In genomic region chr6:4941782-4942672, GRCh38 we compare ENCODE assay signal across 8 cellular contexts.
DNase-seq lines count a peak whose midpoint lies in the region; ATAC-seq and TF ChIP-seq lines count a peak whose summit lies in the region.

No MANE protein-coding gene starts in this region.

- peaks cover 0 to 26% of the 10 kb centered on the region in 2 donors for H3K36me3 ChIP-seq in left lung

- H3K27ac ChIP-seq in left lung = peak overlapping the region in 1 of 2 donors; percentile 6

- peak; percentile 58 for DNase-seq in activated naive CD4-positive, alpha-beta T cell treated with anti-CD3 and anti-CD28 coated beads for 36 hours
- no peak for DNase-seq in activated naive CD4-positive, alpha-beta T cell (lab: John Stamatoyannopoulos, UW)
- DNase-seq in RKO (ENCODE audit: low spot score) = peak; percentile 77
- DNase-seq in astrocyte of the cerebellum (ENCODE audit: low read depth) = peak; percentile 80
- DNase-seq in left lung = peak in 1 of 2 donors; percentile 49
- peak; percentile 29 to 82 for DNase-seq in stimulated activated effector memory CD8-positive, alpha-beta T cell treated with anti-CD3 and anti-CD28 coated beads, Interleukin-12 subunit alpha, Interleukin-12 subunit beta, amount 100 ng/mL, for 72 hours (ENCODE audit: low spot score in 2 of 2)

- no peak for TF ChIP-seq CTCF in astrocyte of the cerebellum (IDR thresholded peaks at IDR 0.05; ENCODE audit: low read depth, low read length, missing control alignments)
- no peak for TF ChIP-seq CTCF in left lung (IDR thresholded peaks at IDR 0.05)

- H3K4me1 Mint-ChIP-seq in activated naive CD4-positive, alpha-beta T cell treated with anti-CD3 and anti-CD28 coated beads for 36 hours (ENCODE audit: low read depth) = peaks cover 32% of the 10 kb centered on the region
- peaks cover 46% of the 10 kb centered on the region for H3K4me1 Mint-ChIP-seq in stimulated activated effector memory CD8-positive, alpha-beta T cell treated with anti-CD3 and anti-CD28 coated beads, Interleukin-12 subunit alpha, Interleukin-12 subunit beta, amount 100 ng/mL, for 72 hours

- peak overlapping the region; percentile 36 for H3K27ac Mint-ChIP-seq in activated naive CD4-positive, alpha-beta T cell treated with anti-CD3 and anti-CD28 coated beads for 36 hours
- peak overlapping the region; percentile 67 for H3K27ac Mint-ChIP-seq in stimulated activated effector memory CD8-positive, alpha-beta T cell treated with anti-CD3 and anti-CD28 coated beads, Interleukin-12 subunit alpha, Interleukin-12 subunit beta, amount 100 ng/mL, for 72 hours

- H3K9me3 Mint-ChIP-seq in activated naive CD4-positive, alpha-beta T cell treated with anti-CD3 and anti-CD28 coated beads for 36 hours = no peaks in the 10 kb centered on the region
- no peaks in the 10 kb centered on the region for H3K9me3 Mint-ChIP-seq in stimulated activated effector memory CD8-positive, alpha-beta T cell treated with anti-CD3 and anti-CD28 coated beads, Interleukin-12 subunit alpha, Interleukin-12 subunit beta, amount 100 ng/mL, for 72 hours

- H3K4me3 ChIP-seq in astrocyte of the cerebellum (ENCODE audit: low read depth, low read length) = no peak overlapping the region
- no peak overlapping the region for H3K4me3 ChIP-seq in left lung

- peaks cover 21% of the 10 kb centered on the region for H3K36me3 Mint-ChIP-seq in activated naive CD4-positive, alpha-beta T cell treated with anti-CD3 and anti-CD28 coated beads for 36 hours (ENCODE audit: low read depth)
- H3K36me3 Mint-ChIP-seq in stimulated activated effector memory CD8-positive, alpha-beta T cell treated with anti-CD3 and anti-CD28 coated beads, Interleukin-12 subunit alpha, Interleukin-12 subunit beta, amount 100 ng/mL, for 72 hours = peaks cover 38% of the 10 kb centered on the region

- no peaks in the 10 kb centered on the region for H3K27me3 ChIP-seq in left lung

- H3K9me3 ChIP-seq in left lung = no peaks in the 10 kb centered on the region

- H3K4me1 ChIP-seq in left lung = peaks cover 8 to 16% of the 10 kb centered on the region in 2 donors

- no peak overlapping the region for H3K4me3 Mint-ChIP-seq in activated naive CD4-positive, alpha-beta T cell treated with anti-CD3 and anti-CD28 coated beads for 36 hours
- H3K4me3 Mint-ChIP-seq in stimulated activated effector memory CD8-positive, alpha-beta T cell treated with anti-CD3 and anti-CD28 coated beads, Interleukin-12 subunit alpha, Interleukin-12 subunit beta, amount 100 ng/mL, for 72 hours = peak overlapping the region; percentile 44

- in situ Hi-C loops in astrocyte of the cerebellum (cut with HindIII; ENCODE audit: low sequenced_read_pairs) = no loop called here

- intact Hi-C loops in activated naive CD4-positive, alpha-beta T cell treated with anti-CD3 and anti-CD28 coated beads for 36 hours (cut with micrococcal nuclease) = loop anchor here (1.0 kb wide), 2 partner anchors 62 to 164 kb away; partner anchors contain the start of gene RPP40
- intact Hi-C loops in left lung (cut with DNase I) = no loop called here

- CTCF ChIA-PET in activated naive CD4-positive, alpha-beta T cell treated with anti-CD3 and anti-CD28 coated beads for 36 hours (lab: Charles Lee) = no interaction called here

- ATAC-seq in HG03135 (IDR thresholded peaks at IDR 0.05; ENCODE audit: unreplicated experiment) = peak; percentile 59
- peak; percentile 89 for ATAC-seq in left lung
- ATAC-seq in stimulated activated effector memory CD8-positive, alpha-beta T cell treated with anti-CD3 and anti-CD28 coated beads, Interleukin-12 subunit alpha, Interleukin-12 subunit beta, amount 100 ng/mL, for 72 hours = peak; percentile 95
- no peak for ATAC-seq in GM19324 (IDR thresholded peaks at IDR 0.05; ENCODE audit: low FRiP score, unreplicated experiment)

- H3K27me3 Mint-ChIP-seq in activated naive CD4-positive, alpha-beta T cell treated with anti-CD3 and anti-CD28 coated beads for 36 hours (ENCODE audit: low read depth) = no peaks in the 10 kb centered on the region

Comparison
In these comparisons a context has a peak if more than half of its experiments do, and no peak if none do; other contexts are left out.
1. DNase-seq: peak in activated naive CD4-positive, alpha-beta T cell treated with anti-CD3 and anti-CD28 coated beads for 36 hours (single experiment), RKO (single experiment), astrocyte of the cerebellum (single experiment) and stimulated activated effector memory CD8-positive, alpha-beta T cell treated with anti-CD3 and anti-CD28 coated beads, Interleukin-12 subunit alpha, Interleukin-12 subunit beta, amount 100 ng/mL, for 72 hours (2 of 2); none in activated naive CD4-positive, alpha-beta T cell (0 of 4).